Comparison of ENCODE assay signal across 24 cellular contexts in the genomic region with DNA sequence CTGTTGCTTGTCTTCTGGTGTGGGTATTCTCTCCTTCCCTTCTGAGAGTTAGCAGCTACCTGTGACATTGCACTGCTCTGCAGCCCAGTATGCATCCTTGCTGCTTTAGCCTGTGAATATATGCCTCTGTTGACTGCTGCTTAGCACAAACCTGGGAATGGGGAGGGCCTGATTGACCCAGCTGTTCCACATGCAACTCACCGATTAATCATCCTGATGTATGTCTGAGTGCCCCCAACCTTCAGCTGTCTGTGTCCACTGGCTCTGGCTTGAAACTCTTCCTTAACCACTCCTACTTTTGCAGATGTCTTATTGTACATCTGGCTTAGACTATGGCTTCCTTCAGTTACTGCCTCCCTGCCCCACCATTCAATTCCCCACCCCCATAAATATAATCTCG.
DNase-seq lines count a peak whose midpoint lies in the region; ATAC-seq lines count a peak whose summit lies in the region.
"Had no signal": no experiment of that assay in that cellular context is flagged by ENCODE, and none has a peak within 500 bp of the region (broad histone marks: within the 10 kb centered on the region; RNA-seq: fewer than 3 reads in every experiment).

No MANE protein-coding gene starts in this region.

- H3K4me3 Mint-ChIP-seq in CD4-positive, CD25-positive, alpha-beta regulatory T cell, result no peak overlapping the region
- H3K4me3 Mint-ChIP-seq in activated naive CD8-positive, alpha-beta T cell treated with anti-CD3 and anti-CD28 coated beads, Interleukin-2, amount 50 U/mL, for 24 hours, result no peak overlapping the region
- H3K4me3 Mint-ChIP-seq in naive thymus-derived CD8-positive, alpha-beta T cell, result no peak overlapping the region
- no peak overlapping the region for H3K4me3 Mint-ChIP-seq in activated CD8-positive, alpha-beta T cell treated with anti-CD3 and anti-CD28 coated beads, Interleukin-2, amount 10 ng/mL, durations not matched to agents 7 days and 5 days
- H3K4me3 Mint-ChIP-seq: WTC11 had no signal

- H3K27ac Mint-ChIP-seq in CD4-positive, CD25-positive, alpha-beta regulatory T cell, result peak overlapping the region; percentile 44 to 72 (median 69)
- peak overlapping the region; percentile 64 for H3K27ac Mint-ChIP-seq in activated naive CD8-positive, alpha-beta T cell treated with anti-CD3 and anti-CD28 coated beads, Interleukin-2, amount 50 U/mL, for 24 hours
- peak overlapping the region in 9 of 10 donors; percentile 15 to 80 (median 68) for H3K27ac Mint-ChIP-seq in naive thymus-derived CD8-positive, alpha-beta T cell
- H3K27ac Mint-ChIP-seq in activated CD8-positive, alpha-beta T cell treated with anti-CD3 and anti-CD28 coated beads, Interleukin-2, amount 10 ng/mL, durations not matched to agents 7 days and 5 days, result no peak overlapping the region
- H3K27ac Mint-ChIP-seq: WTC11 had no signal

- H3K4me2 ChIP-seq in GM23248 (ENCODE audit: unreplicated experiment), result no peak overlapping the region

- H3K4me1 ChIP-seq in CD4-positive, CD25-positive, alpha-beta regulatory T cell (ENCODE audit: control insufficient read depth, insufficient read depth, low read length, poor library complexity, severe bottlenecking), result no peaks in the 10 kb centered on the region
- H3K4me1 ChIP-seq in GM23248 (ENCODE audit: insufficient read depth), result no peaks in the 10 kb centered on the region
- H3K4me1 ChIP-seq: lower lobe of right lung, upper lobe of right lung had no signal

- in situ Hi-C loops in GM23248 (cut with MboI), result no loop called here

- H3K4me3 ChIP-seq in CD4-positive, CD25-positive, alpha-beta regulatory T cell (ENCODE audit: low read depth, low read length), result no peak overlapping the region
- H3K4me3 ChIP-seq in GM23248, result no peak overlapping the region
- H3K4me3 ChIP-seq: cardiac muscle cell, lower lobe of right lung, upper lobe of right lung had no signal

- no peak for ATAC-seq in CD4-positive, CD25-positive, alpha-beta regulatory T cell (ENCODE audit: low read depth in 2 of 2)
- ATAC-seq in activated naive CD8-positive, alpha-beta T cell treated with anti-CD3 and anti-CD28 coated beads, Interleukin-2, amount 50 U/mL, for 24 hours, result no peak
- ATAC-seq in naive thymus-derived CD8-positive, alpha-beta T cell, result no peak
- ATAC-seq in activated CD8-positive, alpha-beta T cell treated with anti-CD3 and anti-CD28 coated beads, Interleukin-2, amount 10 ng/mL, durations not matched to agents 7 days and 5 days, result no peak
- ATAC-seq in HG02852 (IDR thresholded peaks at IDR 0.05; ENCODE audit: unreplicated experiment), result no peak
- ATAC-seq: lower lobe of right lung, upper lobe of right lung, WTC11 had no signal

- H3K9ac ChIP-seq in GM23248, result no peak overlapping the region

- H3K27ac ChIP-seq in CD4-positive, CD25-positive, alpha-beta regulatory T cell (ENCODE audit: insufficient read depth, low read length, poor library complexity, severe bottlenecking), result no peak overlapping the region
- H3K27ac ChIP-seq in GM23248, result no peak overlapping the region
- H3K27ac ChIP-seq: cardiac muscle cell, lower lobe of right lung, upper lobe of right lung had no signal

- peaks cover 43% of the 10 kb centered on the region for H3K36me3 Mint-ChIP-seq in CD4-positive, CD25-positive, alpha-beta regulatory T cell
- H3K36me3 Mint-ChIP-seq in activated naive CD8-positive, alpha-beta T cell treated with anti-CD3 and anti-CD28 coated beads, Interleukin-2, amount 50 U/mL, for 24 hours (ENCODE audit: low read depth), result peaks cover 32% of the 10 kb centered on the region
- H3K36me3 Mint-ChIP-seq in naive thymus-derived CD8-positive, alpha-beta T cell, result peaks cover under 1 to 70% (median 36%) of the 10 kb centered on the region in 3 donors
- H3K36me3 Mint-ChIP-seq in activated CD8-positive, alpha-beta T cell treated with anti-CD3 and anti-CD28 coated beads, Interleukin-2, amount 10 ng/mL, durations not matched to agents 7 days and 5 days (ENCODE audit: low read depth), result peaks cover 61% of the 10 kb centered on the region

- H2AFZ ChIP-seq in GM23248, result no peak overlapping the region

- H3K9me3 ChIP-seq in CD4-positive, CD25-positive, alpha-beta regulatory T cell (ENCODE audit: control insufficient read depth in 2 of 2, low read length in 2 of 2), result no peaks in the 10 kb centered on the region
- H3K9me3 ChIP-seq in GM23248 (ENCODE audit: low read depth), result no peaks in the 10 kb centered on the region
- H3K9me3 ChIP-seq: upper lobe of right lung had no signal

- no peaks in the 10 kb centered on the region for H4K20me1 ChIP-seq in GM23248 (ENCODE audit: insufficient read depth)

- DNase-seq in CD4-positive, CD25-positive, alpha-beta regulatory T cell, result no peak
- DNase-seq in GM23248, result peak; percentile 23
- DNase-seq in activated naive CD8-positive, alpha-beta T cell treated with anti-CD3 and anti-CD28 coated beads, Interleukin-2, amount 50 U/mL, for 24 hours, result no peak
- no peak for DNase-seq in naive thymus-derived CD8-positive, alpha-beta T cell
- no peak for DNase-seq in activated CD8-positive, alpha-beta T cell treated with anti-CD3 and anti-CD28 coated beads, Interleukin-2, amount 10 ng/mL, durations not matched to agents 7 days and 5 days
- no peak for DNase-seq in SW 1271 (lab: John Stamatoyannopoulos, UW)
- no peak for DNase-seq in kidney tubule cell (ENCODE audit: low spot score)
- DNase-seq: ACHN; activated CD8-positive, alpha-beta memory T cell treated with anti-CD3 and anti-CD28 coated beads, Interleukin-2, amount 50 U/mL, for 4 hours; activated gamma-delta T cell; C1 segment of cervical spinal cord; lower lobe of right lung; NCI-H2029 treated with DMSO at 0.1 percent for 48 hours; NCI-H345; NCI-H748 treated with DMSO at 0.1 percent for 48 hours; nucleus accumbens; small intestine; stimulated activated CD4-positive, alpha-beta T cell treated with anti-CD3 and anti-CD28 coated beads, Interleukin-2, amount 100 ng/mL, for 24 hours; substantia nigra; T1000; upper lobe of right lung had no signal

- no peaks in the 10 kb centered on the region for H3K9me2 ChIP-seq in GM23248 (ENCODE audit: insufficient read depth)

- H3K27me3 ChIP-seq in CD4-positive, CD25-positive, alpha-beta regulatory T cell (ENCODE audit: control insufficient read depth, insufficient read depth, low read length), result no peaks in the 10 kb centered on the region
- no peaks in the 10 kb centered on the region for H3K27me3 ChIP-seq in GM23248 (replicated peaks; ENCODE audit: insufficient read depth)
- H3K27me3 ChIP-seq: cardiac muscle cell, upper lobe of right lung had no signal

- H3K9me3 Mint-ChIP-seq in CD4-positive, CD25-positive, alpha-beta regulatory T cell, result peaks cover 0 to 3% (median 0%) of the 10 kb centered on the region in 7 donors
- peaks cover under 1% of the 10 kb centered on the region for H3K9me3 Mint-ChIP-seq in activated naive CD8-positive, alpha-beta T cell treated with anti-CD3 and anti-CD28 coated beads, Interleukin-2, amount 50 U/mL, for 24 hours
- H3K9me3 Mint-ChIP-seq in naive thymus-derived CD8-positive, alpha-beta T cell, result peaks cover 0 to 13% (median under 1%) of the 10 kb centered on the region in 9 donors
- no peaks in the 10 kb centered on the region for H3K9me3 Mint-ChIP-seq in activated CD8-positive, alpha-beta T cell treated with anti-CD3 and anti-CD28 coated beads, Interleukin-2, amount 10 ng/mL, durations not matched to agents 7 days and 5 days (ENCODE audit: insufficient read depth)

- CTCF ChIA-PET in activated CD8-positive, alpha-beta T cell treated with anti-CD3 and anti-CD28 coated beads, Interleukin-2, amount 10 ng/mL, durations not matched to agents 7 days and 5 days (lab: Charles Lee), result no interaction called here

- peaks cover 57% of the 10 kb centered on the region for H3K36me3 ChIP-seq in CD4-positive, CD25-positive, alpha-beta regulatory T cell (ENCODE audit: control insufficient read depth, insufficient read depth, low read length)
- peaks cover 44% of the 10 kb centered on the region for H3K36me3 ChIP-seq in GM23248 (ENCODE audit: low read depth)

- no peaks in the 10 kb centered on the region for H3K27me3 Mint-ChIP-seq in CD4-positive, CD25-positive, alpha-beta regulatory T cell
- H3K27me3 Mint-ChIP-seq in activated naive CD8-positive, alpha-beta T cell treated with anti-CD3 and anti-CD28 coated beads, Interleukin-2, amount 50 U/mL, for 24 hours, result no peaks in the 10 kb centered on the region
- no peaks in the 10 kb centered on the region for H3K27me3 Mint-ChIP-seq in naive thymus-derived CD8-positive, alpha-beta T cell
- H3K27me3 Mint-ChIP-seq in activated CD8-positive, alpha-beta T cell treated with anti-CD3 and anti-CD28 coated beads, Interleukin-2, amount 10 ng/mL, durations not matched to agents 7 days and 5 days (ENCODE audit: low read depth), result no peaks in the 10 kb centered on the region

- peaks cover 9 to 22% (median 16%) of the 10 kb centered on the region in 4 donors for H3K4me1 Mint-ChIP-seq in CD4-positive, CD25-positive, alpha-beta regulatory T cell
- H3K4me1 Mint-ChIP-seq in activated naive CD8-positive, alpha-beta T cell treated with anti-CD3 and anti-CD28 coated beads, Interleukin-2, amount 50 U/mL, for 24 hours, result no peaks in the 10 kb centered on the region
- H3K4me1 Mint-ChIP-seq in naive thymus-derived CD8-positive, alpha-beta T cell, result peaks cover 0 to 24% (median 6%) of the 10 kb centered on the region in 4 donors
- no peaks in the 10 kb centered on the region for H3K4me1 Mint-ChIP-seq in activated CD8-positive, alpha-beta T cell treated with anti-CD3 and anti-CD28 coated beads, Interleukin-2, amount 10 ng/mL, durations not matched to agents 7 days and 5 days (ENCODE audit: low read depth)

- no peaks in the 10 kb centered on the region for H3K79me2 ChIP-seq in GM23248 (ENCODE audit: insufficient read depth)

- POLR2A ChIA-PET in naive thymus-derived CD8-positive, alpha-beta T cell (lab: Charles Lee), result interaction anchor here (1.8 kb wide), 1 partner anchor 118 kb away, joined by 4 read pairs; no protein-coding TSS in a partner anchor
- POLR2A ChIA-PET in activated CD8-positive, alpha-beta T cell treated with anti-CD3 and anti-CD28 coated beads, Interleukin-2, amount 10 ng/mL, durations not matched to agents 7 days and 5 days (lab: Charles Lee), result no interaction called here

- H3F3A ChIP-seq in GM23248 (ENCODE audit: insufficient read depth), result peaks cover 36% of the 10 kb centered on the region

- 58 to 63% methylated on average over 2 of the region's 2 CpGs for WGBS in GM23248 (ENCODE audit: low coverage in 1 of 2, low lambda C conversion rate in 2 of 2, missing lambda C conversion rate in 2 of 2), 2 experiments
